In genomic region chr4:89331197-89331596, GRCh38 we compare ENCODE assay signal across 19 cellular contexts.
"Had no signal": no experiment of that assay in that cellular context is flagged by ENCODE, and none has a peak within 500 bp of the region (broad histone marks: within the 10 kb centered on the region; RNA-seq: fewer than 3 reads in every experiment).

No MANE protein-coding gene starts in this region.

- H3K27ac ChIP-seq: parathyroid adenoma, tibial artery had no signal

- H3K4me1 ChIP-seq: parathyroid adenoma, tibial artery had no signal

- H3K27me3 Mint-ChIP-seq: activated B cell treated with CpG ODN at 0.5 μM for 24 hours; activated naive CD4-positive, alpha-beta T cell treated with anti-CD3 and anti-CD28 coated beads, Interleukin-2, amount 10 ng/mL, durations not matched to agents 7 days and 5 days; activated naive CD8-positive, alpha-beta T cell treated with anti-CD3 and anti-CD28 coated beads, Interleukin-2, amount 50 U/mL, for 24 hours; stimulated activated naive CD8-positive, alpha-beta T cell treated with anti-CD3 and anti-CD28 coated beads, Interleukin-15, amount 100 ng/mL, for 72 hours had no signal

- ATAC-seq: activated naive CD8-positive, alpha-beta T cell treated with anti-CD3 and anti-CD28 coated beads, Interleukin-2, amount 50 U/mL, for 24 hours; mucosa of descending colon; right cardiac atrium; stimulated activated naive CD8-positive, alpha-beta T cell treated with anti-CD3 and anti-CD28 coated beads, Interleukin-15, amount 100 ng/mL, for 72 hours had no signal

- H3K9me3 ChIP-seq: mucosa of descending colon, tibial artery had no signal

- DNase-seq: activated B cell treated with CpG ODN at 0.5 μM for 24 hours; activated CD4-positive, alpha-beta T cell treated with anti-CD3 and anti-CD28 coated beads for 4 hours; activated CD4-positive, alpha-beta T cell treated with anti-CD3 and anti-CD28 coated beads, Interleukin-2, amount 50 U/mL, for 48 hours; activated naive CD4-positive, alpha-beta T cell treated with anti-CD3 and anti-CD28 coated beads, Interleukin-2, amount 10 ng/mL, durations not matched to agents 7 days and 5 days; activated naive CD8-positive, alpha-beta T cell treated with anti-CD3 and anti-CD28 coated beads, Interleukin-2, amount 50 U/mL, for 24 hours; activated T-cell treated with anti-CD3 and anti-CD28 coated beads, Interleukin-2, amount 50 U/mL, for 48 hours; effector CD4-positive, alpha-beta T cell; heart left ventricle; mesendoderm; mucosa of descending colon; nephron progenitor cell; nucleus accumbens; right cardiac atrium; stimulated activated CD4-positive, alpha-beta T cell treated with anti-CD3 and anti-CD28 coated beads, Interleukin-12 subunit alpha, Interleukin-12 subunit beta, amount 100 ng/mL, for 4 hours; stimulated activated CD4-positive, alpha-beta T cell treated with anti-CD3 and anti-CD28 coated beads, Interleukin-4, amount 100 ng/mL, for 4 hours; stimulated activated naive CD8-positive, alpha-beta T cell treated with anti-CD3 and anti-CD28 coated beads, Interleukin-15, amount 100 ng/mL, for 72 hours; T1000; tibial artery had no signal

- H3K4me1 Mint-ChIP-seq: nephron progenitor cell; stimulated activated naive CD8-positive, alpha-beta T cell treated with anti-CD3 and anti-CD28 coated beads, Interleukin-15, amount 100 ng/mL, for 72 hours had no signal

- H3K27me3 ChIP-seq: heart left ventricle, tibial artery had no signal

- H3K4me3 Mint-ChIP-seq: activated B cell treated with CpG ODN at 0.5 μM for 24 hours; activated naive CD4-positive, alpha-beta T cell treated with anti-CD3 and anti-CD28 coated beads, Interleukin-2, amount 10 ng/mL, durations not matched to agents 7 days and 5 days; activated naive CD8-positive, alpha-beta T cell treated with anti-CD3 and anti-CD28 coated beads, Interleukin-2, amount 50 U/mL, for 24 hours; nephron progenitor cell; stimulated activated naive CD8-positive, alpha-beta T cell treated with anti-CD3 and anti-CD28 coated beads, Interleukin-15, amount 100 ng/mL, for 72 hours had no signal

- H3K79me2 ChIP-seq: parathyroid adenoma had no signal

- H3K4me3 ChIP-seq: heart left ventricle, mucosa of descending colon, tibial artery had no signal

- H2AFZ ChIP-seq: parathyroid adenoma had no signal

- H3K36me3 ChIP-seq: heart left ventricle, tibial artery had no signal

- H3K27ac Mint-ChIP-seq: activated B cell treated with CpG ODN at 0.5 μM for 24 hours; activated naive CD4-positive, alpha-beta T cell treated with anti-CD3 and anti-CD28 coated beads, Interleukin-2, amount 10 ng/mL, durations not matched to agents 7 days and 5 days; activated naive CD8-positive, alpha-beta T cell treated with anti-CD3 and anti-CD28 coated beads, Interleukin-2, amount 50 U/mL, for 24 hours; nephron progenitor cell had no signal

- H3K9ac ChIP-seq: parathyroid adenoma had no signal
